In the genomic region with DNA sequence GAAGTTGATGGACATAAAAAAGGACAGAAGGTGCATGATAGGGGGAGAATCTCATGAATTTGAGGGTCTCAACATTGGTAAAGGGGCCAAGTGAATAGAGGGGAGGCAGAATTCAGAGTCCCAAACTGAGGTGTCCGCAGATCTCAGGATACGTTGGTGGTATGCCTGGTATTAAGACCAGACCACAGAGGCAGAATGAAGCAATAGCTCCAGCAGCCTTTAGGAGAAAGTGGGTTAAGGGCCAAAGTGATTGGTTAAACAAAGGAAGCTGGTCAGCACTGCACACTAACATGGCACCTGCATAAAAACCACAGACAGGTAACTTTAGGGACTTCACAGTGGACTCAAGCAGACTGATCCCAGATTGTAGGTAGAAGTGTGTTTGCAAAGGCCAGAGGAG, we compare ENCODE assay signal across 17 cellular contexts. TPM values are rescaled to one million over a fixed set of nuclear protein-coding genes. Genes with fewer than 3 reads are reported as not detected.
DNase-seq lines count a peak whose midpoint lies in the region; ATAC-seq and TF ChIP-seq lines count a peak whose summit lies in the region.
"Had no signal": no experiment of that assay in that cellular context is flagged by ENCODE, and none has a peak within 500 bp of the region (broad histone marks: within the 10 kb centered on the region; RNA-seq: fewer than 3 reads in every experiment).

No MANE protein-coding gene starts in this region.

- H3K9me3 Mint-ChIP-seq in Caco-2 (ENCODE audit: unreplicated experiment) (no peaks in the 10 kb centered on the region), nephron progenitor cell (no peaks in the 10 kb centered on the region)
- H3K9me3 Mint-ChIP-seq: CD4-positive, CD25-positive, alpha-beta regulatory T cell; CD8-positive, alpha-beta memory T cell; GM23338 had no signal

- H3K9me3 ChIP-seq in Caco-2 = no peaks in the 10 kb centered on the region
- H3K9me3 ChIP-seq: BE2C had no signal

- no TSS peak for BruUV-seq in Caco-2 (replicated peaks; lab: Mats Ljungman, UMichigan)

- H3K27me3 Mint-ChIP-seq in Caco-2 (ENCODE audit: insufficient read depth, unreplicated experiment) (no peaks in the 10 kb centered on the region), nephron progenitor cell (ENCODE audit: low read depth, poor library complexity) (no peaks in the 10 kb centered on the region)
- H3K27me3 Mint-ChIP-seq: CD4-positive, CD25-positive, alpha-beta regulatory T cell; CD8-positive, alpha-beta memory T cell had no signal

- DNase-seq in Caco-2 = no peak
- DNase-seq in amniotic epithelial cell (ENCODE audit: low read depth) = peak; percentile 66
- DNase-seq in fibroblast of peridontal ligament (ENCODE audit: extremely low read depth) = peak; percentile 8
- no peak for DNase-seq in nephron progenitor cell
- DNase-seq in head of caudate nucleus = no peak
- DNase-seq in NCI-H748 (lab: John Stamatoyannopoulos, UW; ENCODE audit: unreplicated experiment) = no peak
- DNase-seq in NCI-H2171 treated with DMSO at 0.1 percent for 48 hours (lab: John Stamatoyannopoulos, UW) = no peak
- DNase-seq: BE2C; C1 segment of cervical spinal cord; CD4-positive, CD25-positive, alpha-beta regulatory T cell; CD8-positive, alpha-beta memory T cell; COR-L47; HCEC 1CT had no signal

- intact Hi-C loops in Caco-2 (cut with micrococcal nuclease; ENCODE audit: unreplicated experiment) (no loop called here), head of caudate nucleus (cut with DNase I) (no loop called here)

- no peak overlapping the region for H3K4me3 ChIP-seq in Caco-2 (ENCODE audit: low read depth, low read length)
- H3K4me3 ChIP-seq: GM23338 had no signal

- H3K4me3 Mint-ChIP-seq in Caco-2 (ENCODE audit: unreplicated experiment) (no peak overlapping the region), nephron progenitor cell (no peak overlapping the region)
- H3K4me3 Mint-ChIP-seq: CD4-positive, CD25-positive, alpha-beta regulatory T cell; CD8-positive, alpha-beta memory T cell; GM23338 had no signal

- POLR2A ChIA-PET in Caco-2 (lab: Charles Lee) = no interaction called here

- peaks cover 6% of the 10 kb centered on the region for H3K36me3 Mint-ChIP-seq in Caco-2 (ENCODE audit: insufficient read depth, unreplicated experiment)
- H3K36me3 Mint-ChIP-seq in nephron progenitor cell (ENCODE audit: low read depth) = peaks cover 21% of the 10 kb centered on the region

- no peak for TF ChIP-seq CTCF in Caco-2 (IDR thresholded peaks at IDR 0.05; ENCODE audit: insufficient read depth in 1 of 2, low read depth in 1 of 2, low read length in 1 of 2, severe bottlenecking in 1 of 2, unreplicated experiment in 1 of 2)
- TF ChIP-seq CTCF in nephron progenitor cell (IDR thresholded peaks at IDR 0.05) = no peak

- H3K4me1 Mint-ChIP-seq in Caco-2 (ENCODE audit: low read depth, unreplicated experiment) (no peaks in the 10 kb centered on the region), nephron progenitor cell (peaks cover 16% of the 10 kb centered on the region)
- H3K4me1 Mint-ChIP-seq: CD4-positive, CD25-positive, alpha-beta regulatory T cell; CD8-positive, alpha-beta memory T cell; GM23338 had no signal

- no peaks in the 10 kb centered on the region for H3K27me3 ChIP-seq in Caco-2 (replicated peaks; ENCODE audit: control insufficient read depth, insufficient read depth, low read length)
- H3K27me3 ChIP-seq: BE2C had no signal

- CTCF ChIA-PET in Caco-2 (lab: Charles Lee) = no interaction called here

- H3K36me3 ChIP-seq in Caco-2 (ENCODE audit: control insufficient read depth, insufficient read depth, low read length) = no peaks in the 10 kb centered on the region; the same call in 1 of the 2 replicates
- H3K36me3 ChIP-seq: BE2C had no signal

- H3K27ac Mint-ChIP-seq in Caco-2 (ENCODE audit: unreplicated experiment) = peak overlapping the region; percentile 7
- peak overlapping the region; percentile 74 for H3K27ac Mint-ChIP-seq in nephron progenitor cell
- H3K27ac Mint-ChIP-seq: CD8-positive, alpha-beta memory T cell; GM23338 had no signal

- no peak for ATAC-seq in HG02938 (IDR thresholded peaks at IDR 0.05; ENCODE audit: unreplicated experiment)
- ATAC-seq: GM23338, HepG2 had no signal

- no peaks in the 10 kb centered on the region for H3K4me1 ChIP-seq in Caco-2
- H3K4me1 ChIP-seq: BE2C had no signal

RNA-seq across cellular contexts. Expression of a gene that starts 37.5 kb away (rescaled TPM):
- total RNA-seq in Caco-2 (2022) = 270 and 295 TPM in 2 replicates
- total RNA-seq: A172 had no signal

Comparison
In these comparisons a context has a peak if more than half of its experiments do, and no peak if none do; other contexts are left out.
1. DNase-seq: peak in amniotic epithelial cell (single experiment) and fibroblast of peridontal ligament (single experiment); none in Caco-2 (0 of 2), nephron progenitor cell (single experiment), head of caudate nucleus (0 of 42), NCI-H748 (single experiment) and NCI-H2171 treated with DMSO at 0.1 percent for 48 hours (single experiment).